In genomic region chr9:121262953-121263352, GRCh38 we compare ENCODE assay signal across 28 cellular contexts.
"Had no signal": no experiment of that assay in that cellular context is flagged by ENCODE, and none has a peak within 500 bp of the region (broad histone marks: within the 10 kb centered on the region; RNA-seq: fewer than 3 reads in every experiment).

No MANE protein-coding gene starts in this region.

- H3K27ac ChIP-seq: adrenal gland, ascending aorta, brain microvascular endothelial cell, spleen, thyroid gland had no signal

- H3K9me3 ChIP-seq: adrenal gland, ascending aorta, spleen, thyroid gland had no signal

- H3K4me3 Mint-ChIP-seq: activated naive CD8-positive, alpha-beta T cell; activated T-cell treated with anti-CD3 and anti-CD28 coated beads, Interleukin-2, amount 50 U/mL, for 24 hours; nephron progenitor cell had no signal

- ATAC-seq: left ventricle myocardium superior, sciatic nerve had no signal

- H3K4me3 ChIP-seq: adrenal gland, ascending aorta, spleen, thyroid gland had no signal

- DNase-seq: activated CD4-positive, alpha-beta T cell treated with anti-CD3 and anti-CD28 coated beads for 1 hour; activated CD8-positive, alpha-beta memory T cell treated with anti-CD3 and anti-CD28 coated beads for 24 hours; activated CD8-positive, alpha-beta memory T cell treated with anti-CD3 and anti-CD28 coated beads, Interleukin-2, amount 50 U/mL, for 4 hours; activated naive CD4-positive, alpha-beta T cell; activated T-cell treated with anti-CD3 and anti-CD28 coated beads, Interleukin-2, amount 50 U/mL, for 24 hours; adrenal gland; brain microvascular endothelial cell; caudate nucleus; dermis blood vessel endothelial cell; effector CD8-positive, alpha-beta T cell; erythroblast; foreskin melanocyte; hippocampal formation; left ventricle myocardium superior; mammary epithelial cell; midbrain; nephron progenitor cell; occipital lobe; spleen; stimulated activated CD4-positive, alpha-beta T cell treated with anti-CD3 and anti-CD28 coated beads, Interleukin-4, amount 100 ng/mL, for 24 hours; stimulated activated naive CD4-positive, alpha-beta T cell treated with Interleukin-2 at 50 U/mL for 16 hours; substantia nigra; T-helper 1 cell; thyroid gland had no signal

- H3K9me3 Mint-ChIP-seq: activated T-cell treated with anti-CD3 and anti-CD28 coated beads, Interleukin-2, amount 50 U/mL, for 24 hours; activated T-helper 2 cell treated with anti-CD3 and anti-CD28 coated beads, Interferon-gamma antibody, Interleukin-2, Interleukin-4, amounts not matched to agents 10 μg/mL and 5 μg/mL and 100 μg/mL, durations not matched to agents 14 hours and 24 hours and 36 hours; nephron progenitor cell had no signal

- H3K27ac Mint-ChIP-seq: activated naive CD8-positive, alpha-beta T cell; activated T-cell treated with anti-CD3 and anti-CD28 coated beads, Interleukin-2, amount 50 U/mL, for 24 hours; activated T-helper 2 cell treated with anti-CD3 and anti-CD28 coated beads, Interferon-gamma antibody, Interleukin-2, Interleukin-4, amounts not matched to agents 10 μg/mL and 5 μg/mL and 100 μg/mL, durations not matched to agents 14 hours and 24 hours and 36 hours; nephron progenitor cell had no signal

- H3K36me3 ChIP-seq: adrenal gland, ascending aorta, brain microvascular endothelial cell, spleen, thyroid gland had no signal

- H3K27me3 ChIP-seq: adrenal gland, ascending aorta, brain microvascular endothelial cell, spleen, thyroid gland had no signal
